In genomic region chr2:42125887-42126594, GRCh38 we compare ENCODE assay signal across 1 cellular context.
TF ChIP-seq lines count a peak whose summit lies in the region.

No MANE protein-coding gene starts in this region.

TF ChIP-seq in HepG2, 621 proteins besides CTCF, POLR2A, EP300 and RAD21 (continued from another document and continues in another):
- TF ChIP-seq, protein P1, sequence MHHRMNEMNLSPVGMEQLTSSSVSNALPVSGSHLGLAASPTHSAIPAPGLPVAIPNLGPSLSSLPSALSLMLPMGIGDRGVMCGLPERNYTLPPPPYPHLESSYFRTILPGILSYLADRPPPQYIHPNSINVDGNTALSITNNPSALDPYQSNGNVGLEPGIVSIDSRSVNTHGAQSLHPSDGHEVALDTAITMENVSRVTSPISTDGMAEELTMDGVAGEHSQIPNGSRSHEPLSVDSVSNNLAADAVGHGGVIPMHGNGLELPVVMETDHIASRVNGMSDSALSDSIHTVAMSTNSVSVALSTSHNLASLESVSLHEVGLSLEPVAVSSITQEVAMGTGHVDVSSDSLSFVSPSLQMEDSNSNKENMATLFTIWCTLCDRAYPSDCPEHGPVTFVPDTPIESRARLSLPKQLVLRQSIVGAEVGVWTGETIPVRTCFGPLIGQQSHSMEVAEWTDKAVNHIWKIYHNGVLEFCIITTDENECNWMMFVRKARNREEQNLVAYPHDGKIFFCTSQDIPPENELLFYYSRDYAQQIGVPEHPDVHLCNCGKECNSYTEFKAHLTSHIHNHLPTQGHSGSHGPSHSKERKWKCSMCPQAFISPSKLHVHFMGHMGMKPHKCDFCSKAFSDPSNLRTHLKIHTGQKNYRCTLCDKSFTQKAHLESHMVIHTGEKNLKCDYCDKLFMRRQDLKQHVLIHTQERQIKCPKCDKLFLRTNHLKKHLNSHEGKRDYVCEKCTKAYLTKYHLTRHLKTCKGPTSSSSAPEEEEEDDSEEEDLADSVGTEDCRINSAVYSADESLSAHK (CRISPR knock-in tag; IDR thresholded peaks at IDR 0.05; ENCODE audit: borderline replicate concordance), result no peak
- TF ChIP-seq GLI4 (CRISPR knock-in tag; IDR thresholded peaks at IDR 0.05; ENCODE audit: borderline replicate concordance) (no peak), JUNB (CRISPR knock-in tag; IDR thresholded peaks at IDR 0.05; ENCODE audit: borderline replicate concordance) (no peak), KDM2A (CRISPR knock-in tag; IDR thresholded peaks at IDR 0.05; ENCODE audit: borderline replicate concordance, low read depth) (0 out of 2 replicates have a peak, but pooled peaks have one; percentile 17), ZNF598 (CRISPR knock-in tag; IDR thresholded peaks at IDR 0.05; ENCODE audit: borderline replicate concordance) (0 out of 2 replicates have a peak, but pooled peaks have one; percentile 47), KDM6A (CRISPR knock-in tag; IDR thresholded peaks at IDR 0.05; ENCODE audit: low read depth) (no peak), ZNF780A (CRISPR knock-in tag; IDR thresholded peaks at IDR 0.05) (no peak), ZNF687 (CRISPR knock-in tag; IDR thresholded peaks at IDR 0.05) (peak; percentile 68), ZNF543 (CRISPR knock-in tag; IDR thresholded peaks at IDR 0.05) (no peak), HCFC1 (IDR thresholded peaks at IDR 0.05; ENCODE audit: low read depth, low read length) (no peak), PATZ1 (CRISPR knock-in tag; IDR thresholded peaks at IDR 0.05) (peak; percentile 32; the same call in 1 of the 2 replicates), ZNF280D (CRISPR knock-in tag; IDR thresholded peaks at IDR 0.05) (no peak), HMGA1 (CRISPR knock-in tag; conservative IDR thresholded peaks at IDR 0.05) (no peak), MAF1 (CRISPR knock-in tag; IDR thresholded peaks at IDR 0.05; ENCODE audit: borderline replicate concordance) (no peak), NFE2L1 (CRISPR knock-in tag; IDR thresholded peaks at IDR 0.05; ENCODE audit: borderline replicate concordance) (no peak), ZFX (CRISPR knock-in tag; IDR thresholded peaks at IDR 0.05; ENCODE audit: low read depth) (no peak), KMT2A (CRISPR knock-in tag; IDR thresholded peaks at IDR 0.05) (no peak), ZFP41 (CRISPR knock-in tag; IDR thresholded peaks at IDR 0.05; ENCODE audit: borderline replicate concordance) (no peak), CAMTA2 (CRISPR knock-in tag; IDR thresholded peaks at IDR 0.05; ENCODE audit: borderline replicate concordance) (0 out of 2 replicates have a peak, but pooled peaks have one; percentile 32), ZNF775 (CRISPR knock-in tag; IDR thresholded peaks at IDR 0.05; ENCODE audit: borderline replicate concordance) (no peak), NR2F6 (IDR thresholded peaks at IDR 0.05) (no peak), NR2F6 (CRISPR knock-in tag; IDR thresholded peaks at IDR 0.05) (no peak), ZNF569 (CRISPR knock-in tag; IDR thresholded peaks at IDR 0.05; ENCODE audit: borderline replicate concordance) (no peak), ZNF501 (CRISPR knock-in tag; IDR thresholded peaks at IDR 0.05) (0 out of 2 replicates have a peak, but pooled peaks have one; percentile 5), ZNF564 (CRISPR knock-in tag; IDR thresholded peaks at IDR 0.05) (no peak), MYNN (CRISPR knock-in tag; IDR thresholded peaks at IDR 0.05; ENCODE audit: low read depth) (no peak), FOXA1 (IDR thresholded peaks at IDR 0.05) (no peak), FOXA1 (CRISPR knock-in tag; IDR thresholded peaks at IDR 0.05) (peak; percentile 2; the same call in 1 of the 2 replicates), ZNF883 (CRISPR knock-in tag; IDR thresholded peaks at IDR 0.05; ENCODE audit: not compliant biosample characterization) (peak; percentile 33), ZNF282 (IDR thresholded peaks at IDR 0.05; ENCODE audit: partially characterized antibody) (no peak), ZNF615 (CRISPR knock-in tag; IDR thresholded peaks at IDR 0.05; ENCODE audit: borderline replicate concordance) (no peak), FLYWCH1 (CRISPR knock-in tag; IDR thresholded peaks at IDR 0.05) (0 out of 2 replicates have a peak, but pooled peaks have one; percentile 50), ZFP36L2 (CRISPR knock-in tag; IDR thresholded peaks at IDR 0.05) (no peak), PHB2 (IDR thresholded peaks at IDR 0.05; ENCODE audit: partially characterized antibody) (no peak), MTF2 (CRISPR knock-in tag; IDR thresholded peaks at IDR 0.05; ENCODE audit: borderline replicate concordance) (no peak), ZNF136 (CRISPR knock-in tag; IDR thresholded peaks at IDR 0.05; ENCODE audit: low read depth) (0 out of 2 replicates have a peak, but pooled peaks have one; percentile 65), PRMT3 (CRISPR knock-in tag; IDR thresholded peaks at IDR 0.05; ENCODE audit: borderline replicate concordance, low read depth) (no peak), ZNF557 (CRISPR knock-in tag; IDR thresholded peaks at IDR 0.05) (no peak), ZNF138 (CRISPR knock-in tag; IDR thresholded peaks at IDR 0.05; ENCODE audit: low read depth) (no peak), ZSCAN31 (CRISPR knock-in tag; IDR thresholded peaks at IDR 0.05; ENCODE audit: low read depth) (0 out of 2 replicates have a peak, but pooled peaks have one; percentile 28)
- TF ChIP-seq, protein P2, sequence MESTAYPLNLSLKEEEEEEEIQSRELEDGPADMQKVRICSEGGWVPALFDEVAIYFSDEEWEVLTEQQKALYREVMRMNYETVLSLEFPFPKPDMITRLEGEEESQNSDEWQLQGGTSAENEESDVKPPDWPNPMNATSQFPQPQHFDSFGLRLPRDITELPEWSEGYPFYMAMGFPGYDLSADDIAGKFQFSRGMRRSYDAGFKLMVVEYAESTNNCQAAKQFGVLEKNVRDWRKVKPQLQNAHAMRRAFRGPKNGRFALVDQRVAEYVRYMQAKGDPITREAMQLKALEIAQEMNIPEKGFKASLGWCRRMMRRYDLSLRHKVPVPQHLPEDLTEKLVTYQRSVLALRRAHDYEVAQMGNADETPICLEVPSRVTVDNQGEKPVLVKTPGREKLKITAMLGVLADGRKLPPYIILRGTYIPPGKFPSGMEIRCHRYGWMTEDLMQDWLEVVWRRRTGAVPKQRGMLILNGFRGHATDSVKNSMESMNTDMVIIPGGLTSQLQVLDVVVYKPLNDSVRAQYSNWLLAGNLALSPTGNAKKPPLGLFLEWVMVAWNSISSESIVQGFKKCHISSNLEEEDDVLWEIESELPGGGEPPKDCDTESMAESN (CRISPR knock-in tag; conservative IDR thresholded peaks at IDR 0.05), result no peak
- TF ChIP-seq, protein P3, sequence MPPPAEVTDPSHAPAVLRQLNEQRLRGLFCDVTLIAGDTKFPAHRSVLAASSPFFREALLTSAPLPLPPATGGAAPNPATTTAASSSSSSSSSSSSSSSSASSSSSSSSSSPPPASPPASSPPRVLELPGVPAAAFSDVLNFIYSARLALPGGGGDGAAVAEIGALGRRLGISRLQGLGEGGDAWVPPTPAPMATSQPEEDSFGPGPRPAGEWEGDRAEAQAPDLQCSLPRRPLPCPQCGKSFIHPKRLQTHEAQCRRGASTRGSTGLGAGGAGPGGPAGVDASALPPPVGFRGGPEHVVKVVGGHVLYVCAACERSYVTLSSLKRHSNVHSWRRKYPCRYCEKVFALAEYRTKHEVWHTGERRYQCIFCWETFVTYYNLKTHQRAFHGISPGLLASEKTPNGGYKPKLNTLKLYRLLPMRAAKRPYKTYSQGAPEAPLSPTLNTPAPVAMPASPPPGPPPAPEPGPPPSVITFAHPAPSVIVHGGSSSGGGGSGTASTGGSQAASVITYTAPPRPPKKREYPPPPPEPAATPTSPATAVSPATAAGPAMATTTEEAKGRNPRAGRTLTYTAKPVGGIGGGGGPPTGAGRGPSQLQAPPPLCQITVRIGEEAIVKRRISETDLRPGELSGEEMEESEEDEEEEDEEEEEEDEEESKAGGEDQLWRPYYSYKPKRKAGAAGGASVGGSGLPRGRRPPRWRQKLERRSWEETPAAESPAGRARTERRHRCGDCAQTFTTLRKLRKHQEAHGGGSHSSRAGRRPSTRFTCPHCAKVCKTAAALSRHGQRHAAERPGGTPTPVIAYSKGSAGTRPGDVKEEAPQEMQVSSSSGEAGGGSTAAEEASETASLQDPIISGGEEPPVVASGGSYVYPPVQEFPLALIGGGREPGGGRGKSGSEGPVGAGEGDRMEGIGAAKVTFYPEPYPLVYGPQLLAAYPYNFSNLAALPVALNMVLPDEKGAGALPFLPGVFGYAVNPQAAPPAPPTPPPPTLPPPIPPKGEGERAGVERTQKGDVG (CRISPR knock-in tag; IDR thresholded peaks at IDR 0.05; ENCODE audit: borderline replicate concordance), result 0 out of 2 replicates have a peak, but pooled peaks have one; percentile 65
- TF ChIP-seq, protein P4, sequence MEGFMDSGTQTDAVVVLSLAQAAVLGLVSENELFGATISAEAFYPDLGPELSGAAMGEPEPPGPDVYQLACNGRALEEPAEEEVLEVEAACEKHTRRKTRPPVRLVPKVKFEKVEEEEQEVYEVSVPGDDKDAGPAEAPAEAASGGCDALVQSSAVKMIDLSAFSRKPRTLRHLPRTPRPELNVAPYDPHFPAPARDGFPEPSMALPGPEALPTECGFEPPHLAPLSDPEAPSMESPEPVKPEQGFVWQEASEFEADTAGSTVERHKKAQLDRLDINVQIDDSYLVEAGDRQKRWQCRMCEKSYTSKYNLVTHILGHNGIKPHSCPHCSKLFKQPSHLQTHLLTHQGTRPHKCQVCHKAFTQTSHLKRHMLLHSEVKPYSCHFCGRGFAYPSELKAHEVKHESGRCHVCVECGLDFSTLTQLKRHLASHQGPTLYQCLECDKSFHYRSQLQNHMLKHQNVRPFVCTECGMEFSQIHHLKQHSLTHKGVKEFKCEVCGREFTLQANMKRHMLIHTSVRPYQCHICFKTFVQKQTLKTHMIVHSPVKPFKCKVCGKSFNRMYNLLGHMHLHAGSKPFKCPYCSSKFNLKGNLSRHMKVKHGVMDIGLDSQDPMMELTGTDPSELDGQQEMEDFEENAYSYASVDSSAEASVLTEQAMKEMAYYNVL (CRISPR knock-in tag; IDR thresholded peaks at IDR 0.05; ENCODE audit: borderline replicate concordance), result 0 out of 2 replicates have a peak, but pooled peaks have one; percentile 26
